Comparison of ENCODE assay signal across 8 cellular contexts in the genomic region with DNA sequence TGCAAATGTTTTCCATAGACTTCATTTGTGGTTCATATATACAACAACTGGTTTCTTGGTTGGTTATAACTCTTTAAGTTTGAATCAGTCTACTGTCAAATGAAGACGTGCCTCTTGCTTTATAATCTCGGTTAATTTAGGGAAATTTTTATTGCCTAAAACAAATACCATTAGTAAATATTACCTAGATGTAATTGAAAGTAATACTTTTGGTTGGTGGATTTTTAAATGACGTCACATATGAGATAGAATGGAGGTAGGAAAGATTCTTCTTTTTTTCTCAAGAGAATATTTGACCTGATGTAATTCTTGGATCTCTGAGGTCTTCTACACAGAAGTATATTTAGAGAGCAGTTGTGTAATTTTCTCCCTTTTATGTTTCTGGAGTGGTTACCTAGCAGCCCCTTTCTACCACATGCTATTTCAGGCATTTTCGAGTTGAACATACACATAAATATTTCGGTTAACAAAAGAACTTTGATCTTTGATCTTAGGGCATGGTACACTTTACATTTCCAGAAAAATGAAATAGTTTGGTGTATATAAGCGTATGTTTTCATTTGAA. TPM values are rescaled to one million over a fixed set of nuclear protein-coding genes. Genes with fewer than 3 reads are reported as not detected.
DNase-seq lines count a peak whose midpoint lies in the region; ATAC-seq and TF ChIP-seq lines count a peak whose summit lies in the region.

No MANE protein-coding gene starts in this region.

- no peaks in the 10 kb centered on the region for H3K27me3 ChIP-seq in thoracic aorta (replicated peaks; ENCODE audit: insufficient read depth)

- H3K4me1 ChIP-seq in thoracic aorta (ENCODE audit: control insufficient read depth in 1 of 2, low read depth in 2 of 2), result peaks cover 13 to 18% of the 10 kb centered on the region in 2 donors

- DNase-seq in NCI-H2196 (lab: John Stamatoyannopoulos, UW; ENCODE audit: unreplicated experiment) (peak; percentile 2), NCI-H2196 treated with DMSO at 0.1 percent for 48 hours (lab: John Stamatoyannopoulos, UW; ENCODE audit: unreplicated experiment) (no peak), MV-4-11 (lab: John Stamatoyannopoulos, UW) (peak; percentile 78), astrocyte of the cerebellum (ENCODE audit: low read depth) (peak; percentile 20), kidney tubule cell (ENCODE audit: low spot score) (peak; percentile 47), thoracic aorta (ENCODE audit: low spot score) (no peak)
- no peak for DNase-seq in NK-92 treated with Interleukin-12 subunit alpha and Interleukin-12 subunit beta, amount 100 ng/mL, for 24 hours (lab: John Stamatoyannopoulos, UW)

- ATAC-seq in GM21825 (IDR thresholded peaks at IDR 0.05; ENCODE audit: unreplicated experiment) (peak; percentile 29), thoracic aorta (ENCODE audit: insufficient number of reproducible peaks, low FRiP score, low read depth) (no peak)

- TF ChIP-seq CTCF in astrocyte of the cerebellum (IDR thresholded peaks at IDR 0.05; ENCODE audit: low read depth, low read length, missing control alignments), result no peak
- no peak for TF ChIP-seq CTCF in thoracic aorta (IDR thresholded peaks at IDR 0.05)

- H3K9me3 ChIP-seq in thoracic aorta, result no peaks in the 10 kb centered on the region

- peak overlapping the region; percentile 11 to 91 for H3K27ac ChIP-seq in thoracic aorta

- H3K36me3 ChIP-seq in thoracic aorta, result no peaks in the 10 kb centered on the region

- H3K4me3 ChIP-seq in astrocyte of the cerebellum (ENCODE audit: low read depth, low read length) (peak overlapping the region; percentile 73), thoracic aorta (peak overlapping the region; percentile 81)

- in situ Hi-C loops in astrocyte of the cerebellum (cut with HindIII; ENCODE audit: low sequenced_read_pairs), result no loop called here

RNA-seq across cellular contexts. Expression of a gene that starts 1.7 kb away (rescaled TPM):
- total RNA-seq in thoracic aorta, result 10 to 100 TPM; 41.0 to 41.7 TPM

Comparison
In these comparisons a context has a peak if more than half of its experiments do, and no peak if none do; other contexts are left out.
1. DNase-seq: peak in NCI-H2196 (single experiment), MV-4-11 (single experiment), astrocyte of the cerebellum (single experiment) and kidney tubule cell (single experiment); none in NCI-H2196 treated with DMSO at 0.1 percent for 48 hours (single experiment), thoracic aorta (single experiment) and NK-92 treated with Interleukin-12 subunit alpha and Interleukin-12 subunit beta, amount 100 ng/mL, for 24 hours (single experiment).